In genomic region chr2:219279151-219279915, GRCh38 we compare ENCODE assay signal across 8 cellular contexts. TPM values are rescaled to one million over a fixed set of nuclear protein-coding genes. Genes with fewer than 3 reads are reported as not detected.
A peak's percentile ranks its signal among the peaks of the same experiment; 100 is the strongest.
DNase-seq lines count a peak whose midpoint lies in the region; ATAC-seq and TF ChIP-seq lines count a peak whose summit lies in the region.

TSS of gene DNAJB2 (plus strand) at chr2:219279366. CDS start at chr2:219279834, 468 bp downstream.

- H3K4me3 ChIP-seq in left ventricle myocardium inferior = peak within 1 kb of the TSS; percentile 88

- H3K36me3 ChIP-seq in left ventricle myocardium inferior = peaks cover 42% of the 10 kb centered on the region

- peaks cover 8% of the 10 kb centered on the region for H3K36me3 Mint-ChIP-seq in T-helper 17 cell (ENCODE audit: low read depth)
- peaks cover 4% of the 10 kb centered on the region for H3K36me3 Mint-ChIP-seq in progenitor cell of endocrine pancreas (ENCODE audit: insufficient read depth)

- H3K9me3 Mint-ChIP-seq in progenitor cell of endocrine pancreas (ENCODE audit: low read depth) = no peaks in the 10 kb centered on the region

- H3K27me3 Mint-ChIP-seq in T-helper 17 cell (no peaks in the 10 kb centered on the region), progenitor cell of endocrine pancreas (peaks cover 4% of the 10 kb centered on the region)

- H3K4me1 Mint-ChIP-seq in T-helper 17 cell = peaks cover 28% of the 10 kb centered on the region
- peaks cover 22% of the 10 kb centered on the region for H3K4me1 Mint-ChIP-seq in progenitor cell of endocrine pancreas (ENCODE audit: low read depth)

- H3K9me3 ChIP-seq in T-helper 17 cell (ENCODE audit: control insufficient read depth, low read length, poor library complexity, severe bottlenecking) (no peaks in the 10 kb centered on the region), left ventricle myocardium inferior (replicated peaks) (no peaks in the 10 kb centered on the region)

- TF ChIP-seq POLR2A in GM15510 (IDR thresholded peaks at IDR 0.05; ENCODE audit: borderline replicate concordance, extremely low read depth, insufficient read length) = peak; percentile 88

- intact Hi-C loops in left ventricle myocardium inferior (cut with micrococcal nuclease) = no loop called here

- H3K4me1 ChIP-seq in left ventricle myocardium inferior = peaks cover 65% of the 10 kb centered on the region

- ATAC-seq in HG02885 (IDR thresholded peaks at IDR 0.05; ENCODE audit: poor library complexity, unreplicated experiment) (peak; percentile 85), T-helper 17 cell (peak; percentile 87)

- H3K27ac ChIP-seq in left ventricle myocardium inferior (replicated peaks) = peak within 1 kb of the TSS; percentile 98

- H3K27ac Mint-ChIP-seq in T-helper 17 cell = peak within 1 kb of the TSS; percentile 96
- H3K27ac Mint-ChIP-seq in progenitor cell of endocrine pancreas = peak within 1 kb of the TSS; percentile 98

- H3K27me3 ChIP-seq in left ventricle myocardium inferior (ENCODE audit: low read depth) = no peaks in the 10 kb centered on the region

- TF ChIP-seq CTCF in left ventricle myocardium inferior (IDR thresholded peaks at IDR 0.05; ENCODE audit: borderline replicate concordance) = no peak
- TF ChIP-seq CTCF in progenitor cell of endocrine pancreas (IDR thresholded peaks at IDR 0.05; ENCODE audit: unreplicated experiment) = peak; percentile 22

- H3K4me3 Mint-ChIP-seq in T-helper 17 cell (peak within 1 kb of the TSS; percentile 97), progenitor cell of endocrine pancreas (ENCODE audit: low read depth) (peak within 1 kb of the TSS; percentile 84)

- DNase-seq in NCI-H1694 treated with DMSO at 0.1 percent for 48 hours (lab: John Stamatoyannopoulos, UW) (peak; percentile 96), T-helper 17 cell (peak; percentile 97 to 98 (median 98)), amygdala (lab: John Stamatoyannopoulos, UW) (peak; percentile 55 to 99 (median 97)), left ventricle myocardium inferior (peak; percentile 99), progenitor cell of endocrine pancreas (ENCODE audit: low spot score, unreplicated experiment) (peak; percentile 91), ureter (ENCODE audit: low spot score) (peak; percentile 98)

RNA-seq across cellular contexts. Expression of gene DNAJB2, which starts in this region (rescaled TPM):
- total RNA-seq in T-helper 17 cell (100 to 1,000 TPM; 101 to 120 TPM), left ventricle myocardium inferior (77.5 TPM), progenitor cell of endocrine pancreas (66.2 and 69.5 TPM in 2 replicates), ureter (93.6 TPM)

Comparison
In these comparisons a context has a peak if more than half of its experiments do, and no peak if none do; other contexts are left out.
1. Peak in every context shown above with its lines: DNase-seq, ATAC-seq, H3K4me3 ChIP-seq and H3K27ac ChIP-seq.